ENCODE assay signal across 10 cellular contexts in the genomic region with DNA sequence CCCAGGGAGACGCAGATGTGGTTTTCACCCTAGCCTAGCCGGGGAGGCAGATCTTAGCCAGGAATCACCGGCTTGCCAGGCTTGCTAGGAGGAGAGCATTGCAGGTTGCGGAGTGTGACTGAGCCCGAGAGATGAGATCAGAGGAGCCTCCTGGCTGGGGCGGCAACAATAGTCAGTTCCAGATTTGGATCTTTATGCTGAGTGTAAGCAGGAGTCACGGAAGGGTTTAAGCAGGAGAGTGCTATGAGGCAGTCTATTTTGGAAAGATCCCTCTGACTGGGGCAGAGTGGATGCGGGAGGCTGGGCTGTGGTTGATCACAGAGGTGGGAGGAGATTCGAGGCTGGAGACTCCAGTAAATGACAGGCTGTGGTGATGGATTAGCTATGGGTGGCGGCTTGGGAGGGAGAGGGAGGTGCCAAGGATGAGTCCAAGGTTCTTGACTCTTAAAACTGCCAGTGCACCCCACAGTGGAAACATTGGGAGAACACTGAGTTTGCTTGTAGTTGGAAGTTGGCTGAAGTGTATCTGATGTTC. TPM values are rescaled to one million over a fixed set of nuclear protein-coding genes. Genes with fewer than 3 reads are reported as not detected.
DNase-seq lines count a peak whose midpoint lies in the region; TF ChIP-seq lines count a peak whose summit lies in the region.
"Had no signal": no experiment of that assay in that cellular context is flagged by ENCODE, and none has a peak within 500 bp of the region (broad histone marks: within the 10 kb centered on the region; RNA-seq: fewer than 3 reads in every experiment).

No MANE protein-coding gene starts in this region.

- no peak for TF ChIP-seq POLR2A in erythroblast (IDR thresholded peaks at IDR 0.05; ENCODE audit: low read length)

- no peaks in the 10 kb centered on the region for H3K36me3 ChIP-seq in skeletal muscle satellite cell (ENCODE audit: insufficient read depth, low read length)

- H3K4me3 ChIP-seq in skeletal muscle satellite cell (ENCODE audit: low read length): no peak overlapping the region

- H3K9me3 ChIP-seq in skeletal muscle satellite cell (replicated peaks; ENCODE audit: low read length): no peaks in the 10 kb centered on the region

- peak; percentile 57 for DNase-seq in GOT3 (lab: John Stamatoyannopoulos, UW)
- peak; percentile 65 for DNase-seq in OCI-M1 (lab: John Stamatoyannopoulos, UW)
- peak; percentile 55 to 58 for DNase-seq in erythroblast (lab: John Stamatoyannopoulos, UW)
- no peak for DNase-seq in NCI-H146 treated with DMSO at 0.1 percent for 48 hours (lab: John Stamatoyannopoulos, UW; ENCODE audit: unreplicated experiment)
- no peak for DNase-seq in activated effector memory CD4-positive, alpha-beta T cell treated with Interleukin-2 at 50 U/mL for 16 hours
- no peak for DNase-seq in activated CD4-positive, CD25-positive, alpha-beta regulatory T cell (lab: John Stamatoyannopoulos, UW)
- DNase-seq: NCI-H446 treated with DMSO at 0.1 percent for 48 hours; stimulated activated CD4-positive, alpha-beta T cell treated with anti-CD3 and anti-CD28 coated beads, Interleukin-1b, Interleukin-23, amount 100 ng/mL, for 48 hours; stimulated activated naive CD8-positive, alpha-beta T cell treated with anti-CD3 and anti-CD28 coated beads, Interleukin-15, amount 100 ng/mL, for 72 hours had no signal

- peaks cover 60% of the 10 kb centered on the region for H3K27me3 ChIP-seq in skeletal muscle satellite cell (ENCODE audit: control insufficient read depth, insufficient read depth, low read length)

- H3K4me2 ChIP-seq in skeletal muscle satellite cell (ENCODE audit: low read length): peak overlapping the region; percentile 28

- H3K4me1 ChIP-seq in skeletal muscle satellite cell (ENCODE audit: control insufficient read depth, insufficient read depth, low read length): peaks cover 6% of the 10 kb centered on the region

- H3K9ac ChIP-seq in skeletal muscle satellite cell (ENCODE audit: low read depth, low read length): no peak overlapping the region

RNA-seq across cellular contexts. Expression of gene BAHD1, which starts 10.4 kb away (rescaled TPM):
- 6.8 and 7.2 TPM in 2 replicates for total RNA-seq in skeletal muscle satellite cell (2012; rRNA removed)

RNA-seq across cellular contexts. Expression of gene IVD, which starts 24.7 kb away (rescaled TPM):
- 35.5 and 37.6 TPM in 2 replicates for total RNA-seq in skeletal muscle satellite cell (2012; rRNA removed)

RNA-seq across cellular contexts. Expression of gene CHST14, which starts 40.4 kb away (rescaled TPM):
- total RNA-seq in skeletal muscle satellite cell (2012; rRNA removed): 7.1 and 8.3 TPM in 2 replicates

RNA-seq across cellular contexts. Expression of gene KNSTRN, which starts 47.8 kb away (rescaled TPM):
- 45.6 and 50.7 TPM in 2 replicates for total RNA-seq in skeletal muscle satellite cell (2012; rRNA removed)

Comparison
In these comparisons a context has a peak if more than half of its experiments do, and no peak if none do; other contexts are left out.
1. DNase-seq: peak in GOT3 (single experiment), OCI-M1 (single experiment) and erythroblast (2 of 2); none in NCI-H146 treated with DMSO at 0.1 percent for 48 hours (single experiment), activated effector memory CD4-positive, alpha-beta T cell treated with Interleukin-2 at 50 U/mL for 16 hours (single experiment) and activated CD4-positive, CD25-positive, alpha-beta regulatory T cell (0 of 4).